In the genomic region with DNA sequence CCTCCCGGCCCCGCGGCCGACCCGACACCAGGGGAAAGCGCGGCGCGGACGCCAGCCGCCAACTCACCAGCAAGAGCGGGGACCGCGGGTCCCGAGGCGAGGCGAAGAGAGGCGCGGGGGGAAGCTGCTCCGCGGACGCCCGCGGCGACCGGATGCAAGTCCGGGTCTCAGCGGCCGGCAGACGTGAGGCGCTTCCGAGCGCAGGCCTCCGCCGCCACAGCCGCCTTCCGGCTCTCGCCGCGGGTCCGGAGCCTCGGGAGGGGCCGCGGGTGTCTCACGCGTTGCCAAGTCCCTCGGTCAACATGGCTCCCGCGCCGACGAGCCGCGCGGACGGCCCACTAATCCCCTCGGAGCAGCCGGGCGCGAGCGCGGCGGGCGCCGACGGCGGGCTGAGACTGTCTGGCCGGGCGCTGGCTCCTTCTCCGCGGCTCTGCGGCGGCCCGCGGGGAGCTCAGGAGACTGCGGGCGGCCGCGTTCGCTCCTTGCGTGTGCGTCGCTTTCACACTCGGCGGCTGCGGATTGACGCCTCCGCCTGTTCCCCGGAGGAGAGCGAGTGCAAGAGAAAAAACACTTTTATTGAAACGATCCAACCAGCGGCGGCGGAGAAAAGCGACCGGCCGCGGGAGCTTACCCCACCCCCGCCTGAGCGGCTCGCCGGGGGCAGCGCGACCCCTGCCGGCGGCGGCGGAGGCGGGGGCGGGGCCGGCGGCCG, we compare ENCODE assay signal across 1 cellular context.
TF ChIP-seq lines count a peak whose summit lies in the region.

A gene (minus strand): TSS at position 521 of the 712 bp plus-strand sequence. CDS start 65,603 bp downstream, outside the sequence.

TF ChIP-seq in HepG2, 621 proteins besides CTCF, POLR2A, EP300 and RAD21 (continued from another document and continues in another):
- TF ChIP-seq MAZ (IDR thresholded peaks at IDR 0.05; ENCODE audit: borderline replicate concordance, low read depth, low read length) (peak; percentile 72; the same call in 1 of the 2 replicates), MAZ (CRISPR knock-in tag; IDR thresholded peaks at IDR 0.05; ENCODE audit: low read depth) (peak; percentile 80), KAT7 (CRISPR knock-in tag; IDR thresholded peaks at IDR 0.05; ENCODE audit: borderline replicate concordance) (0 out of 2 replicates have a peak, but pooled peaks have one; percentile 15), ZSCAN22 (CRISPR knock-in tag; IDR thresholded peaks at IDR 0.05) (no peak; the same call in 1 of the 2 replicates), RFX3 (CRISPR knock-in tag; IDR thresholded peaks at IDR 0.05) (no peak), ZFYVE20 (CRISPR knock-in tag; IDR thresholded peaks at IDR 0.05; ENCODE audit: borderline replicate concordance, low read depth) (peak; percentile 19; the same call in 1 of the 2 replicates), YEATS4 (CRISPR knock-in tag; IDR thresholded peaks at IDR 0.05; ENCODE audit: borderline replicate concordance) (peak; percentile 77), BORCS8-MEF2B (CRISPR knock-in tag; IDR thresholded peaks at IDR 0.05) (peak; percentile 65; the same call in 1 of the 2 replicates), ZNF850 (CRISPR knock-in tag; conservative IDR thresholded peaks at IDR 0.05) (no peak), ZNF34 (CRISPR knock-in tag; IDR thresholded peaks at IDR 0.05; ENCODE audit: borderline replicate concordance) (0 out of 2 replicates have a peak, but pooled peaks have one; percentile 16), ZFP1 (CRISPR knock-in tag; IDR thresholded peaks at IDR 0.05) (no peak), MEF2D (CRISPR knock-in tag; IDR thresholded peaks at IDR 0.05) (0 out of 2 replicates have a peak, but pooled peaks have one; percentile 3), POLR2AphosphoS5 (IDR thresholded peaks at IDR 0.05; ENCODE audit: low read depth, low read length) (peak; percentile 55; the same call in 1 of the 2 replicates), TOPORS (CRISPR knock-in tag; IDR thresholded peaks at IDR 0.05) (peak; percentile 45; the same call in 1 of the 2 replicates), TMF1 (CRISPR knock-in tag; IDR thresholded peaks at IDR 0.05; ENCODE audit: low read depth) (0 out of 2 replicates have a peak, but pooled peaks have one; percentile 30), HMGA1 (CRISPR knock-in tag; conservative IDR thresholded peaks at IDR 0.05) (no peak), ESRRA (CRISPR knock-in tag; IDR thresholded peaks at IDR 0.05; ENCODE audit: low read depth) (0 out of 2 replicates have a peak, but pooled peaks have one; percentile 20), DMAP1 (CRISPR knock-in tag; IDR thresholded peaks at IDR 0.05) (peak; percentile 17; the same call in 1 of the 2 replicates), HOXA3 (CRISPR knock-in tag; IDR thresholded peaks at IDR 0.05) (peak; percentile 40; the same call in 1 of the 2 replicates), ZNF331 (CRISPR knock-in tag; IDR thresholded peaks at IDR 0.05) (peak; percentile 62), GLI4 (CRISPR knock-in tag; IDR thresholded peaks at IDR 0.05; ENCODE audit: borderline replicate concordance) (peak; percentile 48; the same call in 1 of the 2 replicates), FOXA1 (IDR thresholded peaks at IDR 0.05) (no peak), FOXA1 (CRISPR knock-in tag; IDR thresholded peaks at IDR 0.05) (peak; percentile 42; the same call in 1 of the 2 replicates), HNRNPLL (IDR thresholded peaks at IDR 0.05; ENCODE audit: low read depth, low read length, poor library complexity, severe bottlenecking) (peak; percentile 73), DR1 (CRISPR knock-in tag; IDR thresholded peaks at IDR 0.05) (0 out of 2 replicates have a peak, but pooled peaks have one; percentile 43), XBP1 (CRISPR knock-in tag; IDR thresholded peaks at IDR 0.05) (no peak), ZNF274 (CRISPR knock-in tag; IDR thresholded peaks at IDR 0.05) (no peak), HDAC1 (CRISPR knock-in tag; IDR thresholded peaks at IDR 0.05) (peak; percentile 21; the same call in 1 of the 2 replicates), ZNF501 (CRISPR knock-in tag; IDR thresholded peaks at IDR 0.05) (no peak), ISL2 (CRISPR knock-in tag; IDR thresholded peaks at IDR 0.05) (peak; percentile 48; the same call in 1 of the 2 replicates), NR2C2 (CRISPR knock-in tag; IDR thresholded peaks at IDR 0.05; ENCODE audit: borderline replicate concordance) (peak; percentile 37; the same call in 1 of the 2 replicates)
- TF ChIP-seq, protein P1, sequence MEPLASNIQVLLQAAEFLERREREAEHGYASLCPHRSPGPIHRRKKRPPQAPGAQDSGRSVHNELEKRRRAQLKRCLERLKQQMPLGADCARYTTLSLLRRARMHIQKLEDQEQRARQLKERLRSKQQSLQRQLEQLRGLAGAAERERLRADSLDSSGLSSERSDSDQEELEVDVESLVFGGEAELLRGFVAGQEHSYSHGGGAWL (CRISPR knock-in tag; IDR thresholded peaks at IDR 0.05), result 0 out of 2 replicates have a peak, but pooled peaks have one; percentile 41
- TF ChIP-seq, protein P2, sequence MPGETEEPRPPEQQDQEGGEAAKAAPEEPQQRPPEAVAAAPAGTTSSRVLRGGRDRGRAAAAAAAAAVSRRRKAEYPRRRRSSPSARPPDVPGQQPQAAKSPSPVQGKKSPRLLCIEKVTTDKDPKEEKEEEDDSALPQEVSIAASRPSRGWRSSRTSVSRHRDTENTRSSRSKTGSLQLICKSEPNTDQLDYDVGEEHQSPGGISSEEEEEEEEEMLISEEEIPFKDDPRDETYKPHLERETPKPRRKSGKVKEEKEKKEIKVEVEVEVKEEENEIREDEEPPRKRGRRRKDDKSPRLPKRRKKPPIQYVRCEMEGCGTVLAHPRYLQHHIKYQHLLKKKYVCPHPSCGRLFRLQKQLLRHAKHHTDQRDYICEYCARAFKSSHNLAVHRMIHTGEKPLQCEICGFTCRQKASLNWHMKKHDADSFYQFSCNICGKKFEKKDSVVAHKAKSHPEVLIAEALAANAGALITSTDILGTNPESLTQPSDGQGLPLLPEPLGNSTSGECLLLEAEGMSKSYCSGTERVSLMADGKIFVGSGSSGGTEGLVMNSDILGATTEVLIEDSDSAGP (CRISPR knock-in tag; IDR thresholded peaks at IDR 0.05; ENCODE audit: borderline replicate concordance), result no peak
- TF ChIP-seq, protein P3, sequence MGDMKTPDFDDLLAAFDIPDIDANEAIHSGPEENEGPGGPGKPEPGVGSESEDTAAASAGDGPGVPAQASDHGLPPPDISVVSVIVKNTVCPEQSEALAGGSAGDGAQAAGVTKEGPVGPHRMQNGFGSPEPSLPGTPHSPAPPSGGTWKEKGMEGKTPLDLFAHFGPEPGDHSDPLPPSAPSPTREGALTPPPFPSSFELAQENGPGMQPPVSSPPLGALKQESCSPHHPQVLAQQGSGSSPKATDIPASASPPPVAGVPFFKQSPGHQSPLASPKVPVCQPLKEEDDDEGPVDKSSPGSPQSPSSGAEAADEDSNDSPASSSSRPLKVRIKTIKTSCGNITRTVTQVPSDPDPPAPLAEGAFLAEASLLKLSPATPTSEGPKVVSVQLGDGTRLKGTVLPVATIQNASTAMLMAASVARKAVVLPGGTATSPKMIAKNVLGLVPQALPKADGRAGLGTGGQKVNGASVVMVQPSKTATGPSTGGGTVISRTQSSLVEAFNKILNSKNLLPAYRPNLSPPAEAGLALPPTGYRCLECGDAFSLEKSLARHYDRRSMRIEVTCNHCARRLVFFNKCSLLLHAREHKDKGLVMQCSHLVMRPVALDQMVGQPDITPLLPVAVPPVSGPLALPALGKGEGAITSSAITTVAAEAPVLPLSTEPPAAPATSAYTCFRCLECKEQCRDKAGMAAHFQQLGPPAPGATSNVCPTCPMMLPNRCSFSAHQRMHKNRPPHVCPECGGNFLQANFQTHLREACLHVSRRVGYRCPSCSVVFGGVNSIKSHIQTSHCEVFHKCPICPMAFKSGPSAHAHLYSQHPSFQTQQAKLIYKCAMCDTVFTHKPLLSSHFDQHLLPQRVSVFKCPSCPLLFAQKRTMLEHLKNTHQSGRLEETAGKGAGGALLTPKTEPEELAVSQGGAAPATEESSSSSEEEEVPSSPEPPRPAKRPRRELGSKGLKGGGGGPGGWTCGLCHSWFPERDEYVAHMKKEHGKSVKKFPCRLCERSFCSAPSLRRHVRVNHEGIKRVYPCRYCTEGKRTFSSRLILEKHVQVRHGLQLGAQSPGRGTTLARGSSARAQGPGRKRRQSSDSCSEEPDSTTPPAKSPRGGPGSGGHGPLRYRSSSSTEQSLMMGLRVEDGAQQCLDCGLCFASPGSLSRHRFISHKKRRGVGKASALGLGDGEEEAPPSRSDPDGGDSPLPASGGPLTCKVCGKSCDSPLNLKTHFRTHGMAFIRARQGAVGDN (CRISPR knock-in tag; IDR thresholded peaks at IDR 0.05), result peak; percentile 79
- TF ChIP-seq, protein P4, sequence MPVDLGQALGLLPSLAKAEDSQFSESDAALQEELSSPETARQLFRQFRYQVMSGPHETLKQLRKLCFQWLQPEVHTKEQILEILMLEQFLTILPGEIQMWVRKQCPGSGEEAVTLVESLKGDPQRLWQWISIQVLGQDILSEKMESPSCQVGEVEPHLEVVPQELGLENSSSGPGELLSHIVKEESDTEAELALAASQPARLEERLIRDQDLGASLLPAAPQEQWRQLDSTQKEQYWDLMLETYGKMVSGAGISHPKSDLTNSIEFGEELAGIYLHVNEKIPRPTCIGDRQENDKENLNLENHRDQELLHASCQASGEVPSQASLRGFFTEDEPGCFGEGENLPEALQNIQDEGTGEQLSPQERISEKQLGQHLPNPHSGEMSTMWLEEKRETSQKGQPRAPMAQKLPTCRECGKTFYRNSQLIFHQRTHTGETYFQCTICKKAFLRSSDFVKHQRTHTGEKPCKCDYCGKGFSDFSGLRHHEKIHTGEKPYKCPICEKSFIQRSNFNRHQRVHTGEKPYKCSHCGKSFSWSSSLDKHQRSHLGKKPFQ (CRISPR knock-in tag; IDR thresholded peaks at IDR 0.05; ENCODE audit: insufficient replicate concordance), result peak; percentile 36
- TF ChIP-seq, protein P5, sequence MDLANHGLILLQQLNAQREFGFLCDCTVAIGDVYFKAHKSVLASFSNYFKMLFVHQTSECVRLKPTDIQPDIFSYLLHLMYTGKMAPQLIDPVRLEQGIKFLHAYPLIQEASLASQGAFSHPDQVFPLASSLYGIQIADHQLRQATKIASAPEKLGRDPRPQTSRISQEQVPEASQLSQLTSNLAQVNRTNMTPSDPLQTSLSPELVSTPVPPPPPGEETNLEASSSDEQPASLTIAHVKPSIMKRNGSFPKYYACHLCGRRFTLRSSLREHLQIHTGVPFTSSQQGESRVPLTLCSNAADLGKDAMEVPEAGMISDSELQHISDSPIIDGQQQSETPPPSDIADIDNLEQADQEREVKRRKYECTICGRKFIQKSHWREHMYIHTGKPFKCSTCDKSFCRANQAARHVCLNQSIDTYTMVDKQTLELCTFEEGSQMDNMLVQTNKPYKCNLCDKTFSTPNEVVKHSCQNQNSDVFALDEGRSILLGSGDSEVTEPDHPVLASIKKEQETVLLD (CRISPR knock-in tag; IDR thresholded peaks at IDR 0.05; ENCODE audit: low read depth), result peak; percentile 34; the same call in 1 of the 2 replicates
- TF ChIP-seq, protein P6, sequence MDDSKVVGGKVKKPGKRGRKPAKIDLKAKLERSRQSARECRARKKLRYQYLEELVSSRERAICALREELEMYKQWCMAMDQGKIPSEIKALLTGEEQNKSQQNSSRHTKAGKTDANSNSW (CRISPR knock-in tag; IDR thresholded peaks at IDR 0.05; ENCODE audit: borderline replicate concordance), result 0 out of 2 replicates have a peak, but pooled peaks have one; percentile 22
- TF ChIP-seq, protein P7, sequence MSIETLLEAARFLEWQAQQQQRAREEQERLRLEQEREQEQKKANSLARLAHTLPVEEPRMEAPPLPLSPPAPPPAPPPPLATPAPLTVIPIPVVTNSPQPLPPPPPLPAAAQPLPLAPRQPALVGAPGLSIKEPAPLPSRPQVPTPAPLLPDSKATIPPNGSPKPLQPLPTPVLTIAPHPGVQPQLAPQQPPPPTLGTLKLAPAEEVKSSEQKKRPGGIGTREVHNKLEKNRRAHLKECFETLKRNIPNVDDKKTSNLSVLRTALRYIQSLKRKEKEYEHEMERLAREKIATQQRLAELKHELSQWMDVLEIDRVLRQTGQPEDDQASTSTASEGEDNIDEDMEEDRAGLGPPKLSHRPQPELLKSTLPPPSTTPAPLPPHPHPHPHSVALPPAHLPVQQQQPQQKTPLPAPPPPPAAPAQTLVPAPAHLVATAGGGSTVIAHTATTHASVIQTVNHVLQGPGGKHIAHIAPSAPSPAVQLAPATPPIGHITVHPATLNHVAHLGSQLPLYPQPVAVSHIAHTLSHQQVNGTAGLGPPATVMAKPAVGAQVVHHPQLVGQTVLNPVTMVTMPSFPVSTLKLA (IDR thresholded peaks at IDR 0.05), result no peak
- TF ChIP-seq, protein P8, sequence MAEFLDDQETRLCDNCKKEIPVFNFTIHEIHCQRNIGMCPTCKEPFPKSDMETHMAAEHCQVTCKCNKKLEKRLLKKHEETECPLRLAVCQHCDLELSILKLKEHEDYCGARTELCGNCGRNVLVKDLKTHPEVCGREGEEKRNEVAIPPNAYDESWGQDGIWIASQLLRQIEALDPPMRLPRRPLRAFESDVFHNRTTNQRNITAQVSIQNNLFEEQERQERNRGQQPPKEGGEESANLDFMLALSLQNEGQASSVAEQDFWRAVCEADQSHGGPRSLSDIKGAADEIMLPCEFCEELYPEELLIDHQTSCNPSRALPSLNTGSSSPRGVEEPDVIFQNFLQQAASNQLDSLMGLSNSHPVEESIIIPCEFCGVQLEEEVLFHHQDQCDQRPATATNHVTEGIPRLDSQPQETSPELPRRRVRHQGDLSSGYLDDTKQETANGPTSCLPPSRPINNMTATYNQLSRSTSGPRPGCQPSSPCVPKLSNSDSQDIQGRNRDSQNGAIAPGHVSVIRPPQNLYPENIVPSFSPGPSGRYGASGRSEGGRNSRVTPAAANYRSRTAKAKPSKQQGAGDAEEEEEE (CRISPR knock-in tag; IDR thresholded peaks at IDR 0.05; ENCODE audit: borderline replicate concordance), result no peak
- TF ChIP-seq, protein P9, sequence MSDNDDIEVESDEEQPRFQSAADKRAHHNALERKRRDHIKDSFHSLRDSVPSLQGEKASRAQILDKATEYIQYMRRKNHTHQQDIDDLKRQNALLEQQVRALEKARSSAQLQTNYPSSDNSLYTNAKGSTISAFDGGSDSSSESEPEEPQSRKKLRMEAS (IDR thresholded peaks at IDR 0.05), result peak; percentile 56
- TF ChIP-seq, protein P10, sequence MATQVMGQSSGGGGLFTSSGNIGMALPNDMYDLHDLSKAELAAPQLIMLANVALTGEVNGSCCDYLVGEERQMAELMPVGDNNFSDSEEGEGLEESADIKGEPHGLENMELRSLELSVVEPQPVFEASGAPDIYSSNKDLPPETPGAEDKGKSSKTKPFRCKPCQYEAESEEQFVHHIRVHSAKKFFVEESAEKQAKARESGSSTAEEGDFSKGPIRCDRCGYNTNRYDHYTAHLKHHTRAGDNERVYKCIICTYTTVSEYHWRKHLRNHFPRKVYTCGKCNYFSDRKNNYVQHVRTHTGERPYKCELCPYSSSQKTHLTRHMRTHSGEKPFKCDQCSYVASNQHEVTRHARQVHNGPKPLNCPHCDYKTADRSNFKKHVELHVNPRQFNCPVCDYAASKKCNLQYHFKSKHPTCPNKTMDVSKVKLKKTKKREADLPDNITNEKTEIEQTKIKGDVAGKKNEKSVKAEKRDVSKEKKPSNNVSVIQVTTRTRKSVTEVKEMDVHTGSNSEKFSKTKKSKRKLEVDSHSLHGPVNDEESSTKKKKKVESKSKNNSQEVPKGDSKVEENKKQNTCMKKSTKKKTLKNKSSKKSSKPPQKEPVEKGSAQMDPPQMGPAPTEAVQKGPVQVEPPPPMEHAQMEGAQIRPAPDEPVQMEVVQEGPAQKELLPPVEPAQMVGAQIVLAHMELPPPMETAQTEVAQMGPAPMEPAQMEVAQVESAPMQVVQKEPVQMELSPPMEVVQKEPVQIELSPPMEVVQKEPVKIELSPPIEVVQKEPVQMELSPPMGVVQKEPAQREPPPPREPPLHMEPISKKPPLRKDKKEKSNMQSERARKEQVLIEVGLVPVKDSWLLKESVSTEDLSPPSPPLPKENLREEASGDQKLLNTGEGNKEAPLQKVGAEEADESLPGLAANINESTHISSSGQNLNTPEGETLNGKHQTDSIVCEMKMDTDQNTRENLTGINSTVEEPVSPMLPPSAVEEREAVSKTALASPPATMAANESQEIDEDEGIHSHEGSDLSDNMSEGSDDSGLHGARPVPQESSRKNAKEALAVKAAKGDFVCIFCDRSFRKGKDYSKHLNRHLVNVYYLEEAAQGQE (IDR thresholded peaks at IDR 0.05; ENCODE audit: borderline replicate concordance in 1 of 2, low read depth in 1 of 2, low read length in 2 of 2), result peak in 1 of 2 experiments; percentile 21; a peak in 1 of 4 replicates
